Comparison of ENCODE assay signal across 10 cellular contexts in genomic region chr9:134367061-134367460, GRCh38. TPM values are rescaled to one million over a fixed set of nuclear protein-coding genes. Genes with fewer than 3 reads are reported as not detected.
DNase-seq lines count a peak whose midpoint lies in the region; ATAC-seq, FAIRE-seq and TF ChIP-seq lines count a peak whose summit lies in the region.
"Had no signal": no experiment of that assay in that cellular context is flagged by ENCODE, and none has a peak within 500 bp of the region (broad histone marks: within the 10 kb centered on the region; RNA-seq: fewer than 3 reads in every experiment).

No MANE protein-coding gene starts in this region.

- H3K9ac ChIP-seq in kidney (ENCODE audit: low read length in 2 of 2), result peak overlapping the region in 1 of 2 donors; percentile 40

- H3K36me3 Mint-ChIP-seq in activated T-helper 17 cell treated with anti-CD3 and anti-CD28 coated beads, Interleukin-2, amount 50 U/mL, for 72 hours (ENCODE audit: low read depth), result no peaks in the 10 kb centered on the region
- H3K36me3 Mint-ChIP-seq in activated CD4-positive, alpha-beta T cell treated with anti-CD3 and anti-CD28 coated beads, Interleukin-2, amount 10 ng/mL, durations not matched to agents 24 days and 14 days (ENCODE audit: low read depth), result no peaks in the 10 kb centered on the region

- DNase-seq in H7 (peak; percentile 65), kidney (no peak), spleen (no peak), SW 1271 (lab: John Stamatoyannopoulos, UW) (no peak)
- DNase-seq in activated CD4-positive, alpha-beta T cell treated with anti-CD3 and anti-CD28 coated beads, Interleukin-2, amount 10 ng/mL, durations not matched to agents 24 days and 14 days, result no peak
- DNase-seq: activated T-cell treated with anti-CD3 and anti-CD28 coated beads, Interleukin-2, amount 50 U/mL, for 48 hours; NCI-H1048 had no signal

- no peak for TF ChIP-seq POLR2A in spleen (IDR thresholded peaks at IDR 0.05)

- H3K9me3 ChIP-seq in kidney (ENCODE audit: control insufficient read depth in 1 of 2, low read length in 2 of 2), result no peaks in the 10 kb centered on the region
- no peaks in the 10 kb centered on the region for H3K9me3 ChIP-seq in spleen

- H3K4me1 Mint-ChIP-seq in activated T-helper 17 cell treated with anti-CD3 and anti-CD28 coated beads, Interleukin-2, amount 50 U/mL, for 72 hours, result no peaks in the 10 kb centered on the region
- no peaks in the 10 kb centered on the region for H3K4me1 Mint-ChIP-seq in activated CD4-positive, alpha-beta T cell treated with anti-CD3 and anti-CD28 coated beads, Interleukin-2, amount 10 ng/mL, durations not matched to agents 24 days and 14 days

- H3K27me3 Mint-ChIP-seq in activated T-helper 17 cell treated with anti-CD3 and anti-CD28 coated beads, Interleukin-2, amount 50 U/mL, for 72 hours, result no peaks in the 10 kb centered on the region
- no peaks in the 10 kb centered on the region for H3K27me3 Mint-ChIP-seq in activated CD4-positive, alpha-beta T cell treated with anti-CD3 and anti-CD28 coated beads, Interleukin-2, amount 10 ng/mL, durations not matched to agents 24 days and 14 days

- H3K4me3 Mint-ChIP-seq in activated T-helper 17 cell treated with anti-CD3 and anti-CD28 coated beads, Interleukin-2, amount 50 U/mL, for 72 hours, result no peak overlapping the region
- H3K4me3 Mint-ChIP-seq in activated CD4-positive, alpha-beta T cell treated with anti-CD3 and anti-CD28 coated beads, Interleukin-2, amount 10 ng/mL, durations not matched to agents 24 days and 14 days, result no peak overlapping the region

- WGBS in spleen, 5 donors, result 79 to 91% (median 86%) methylated on average over 11 to 12 of the region's 12 CpGs

- no peak for FAIRE-seq in kidney (lab: Jason Lieb, UNC)

- ATAC-seq in activated T-helper 17 cell treated with anti-CD3 and anti-CD28 coated beads, Interleukin-2, amount 50 U/mL, for 72 hours (replicated peaks), result no peak
- ATAC-seq in GM18909 (IDR thresholded peaks at IDR 0.05; ENCODE audit: poor library complexity, unreplicated experiment) (no peak), HG03175 (IDR thresholded peaks at IDR 0.05; ENCODE audit: unreplicated experiment) (no peak)

- H3K27ac Mint-ChIP-seq in activated T-helper 17 cell treated with anti-CD3 and anti-CD28 coated beads, Interleukin-2, amount 50 U/mL, for 72 hours, result peak overlapping the region; percentile 67
- no peak overlapping the region for H3K27ac Mint-ChIP-seq in activated CD4-positive, alpha-beta T cell treated with anti-CD3 and anti-CD28 coated beads, Interleukin-2, amount 10 ng/mL, durations not matched to agents 24 days and 14 days

- TF ChIP-seq CTCF in kidney (IDR thresholded peaks at IDR 0.05; ENCODE audit: borderline replicate concordance, extremely low read depth, insufficient read depth) (no peak), spleen (IDR thresholded peaks at IDR 0.05 in 8 of 11, conservative IDR thresholded peaks at IDR 0.05 in 3 of 11) (no peak)

- no peaks in the 10 kb centered on the region for H3K27me3 ChIP-seq in H7 (ENCODE audit: control insufficient read depth, insufficient read depth, low read length)
- H3K27me3 ChIP-seq in spleen (replicated peaks in 1 of 7), result no peaks in the 10 kb centered on the region

- H3K27ac ChIP-seq in kidney (ENCODE audit: low read depth in 2 of 2, low read length in 2 of 2) (peak overlapping the region; percentile 27 to 34), spleen (peak overlapping the region in 6 of 8 donors; percentile 57 to 94 (median 88))

- intact Hi-C loops in kidney (cut with DNase I) (no loop called here), spleen (cut with DNase I; ENCODE audit: low total_unique reads) (no loop called here)
- intact Hi-C loops in activated CD4-positive, alpha-beta T cell treated with anti-CD3 and anti-CD28 coated beads, Interleukin-2, amount 10 ng/mL, durations not matched to agents 24 days and 14 days (cut with micrococcal nuclease), result no loop called here

- no peaks in the 10 kb centered on the region for H3K9me3 Mint-ChIP-seq in activated T-helper 17 cell treated with anti-CD3 and anti-CD28 coated beads, Interleukin-2, amount 50 U/mL, for 72 hours
- no peaks in the 10 kb centered on the region for H3K9me3 Mint-ChIP-seq in activated CD4-positive, alpha-beta T cell treated with anti-CD3 and anti-CD28 coated beads, Interleukin-2, amount 10 ng/mL, durations not matched to agents 24 days and 14 days

- H3K4me3 ChIP-seq in H7 (ENCODE audit: insufficient read depth, low read depth, low read length), result no peak overlapping the region
- H3K4me3 ChIP-seq in kidney (ENCODE audit: low read length in 2 of 2), result no peak overlapping the region
- H3K4me3 ChIP-seq in spleen, result no peak overlapping the region

- H3K4me1 ChIP-seq in kidney (ENCODE audit: control insufficient read depth in 1 of 2, insufficient read depth in 1 of 2, low read depth in 1 of 2, low read length in 2 of 2) (peaks cover 43 to 74% of the 10 kb centered on the region in 2 donors), spleen (peaks cover 16 to 95% (median 59%) of the 10 kb centered on the region in 6 donors)

- H3K36me3 ChIP-seq in H7 (replicated peaks; ENCODE audit: control insufficient read depth, insufficient read depth, low read length) (no peaks in the 10 kb centered on the region), kidney (ENCODE audit: control insufficient read depth in 1 of 2, insufficient read depth in 2 of 2, low read length in 2 of 2) (no peaks in the 10 kb centered on the region), spleen (no peaks in the 10 kb centered on the region)

RNA-seq across cellular contexts. Expression of gene RXRA, which starts 40.8 kb away (rescaled TPM):
- total RNA-seq in H7 (2014; rRNA removed; shearing (Covaris generic)), result 17.7 and 23.2 TPM in 2 replicates
- total RNA-seq in activated T-helper 17 cell treated with anti-CD3 and anti-CD28 coated beads, Interleukin-2, amount 50 U/mL, for 72 hours, result 10 to 100 TPM in 1 of 2 donors, 1 to 10 TPM in 1; 4.2 to 41.6 TPM
- 49.5 TPM for total RNA-seq in kidney
- 24.0 TPM for polyA plus RNA-seq in kidney (ENCODE audit: insufficient read depth, low read depth, low replicate concordance)
- total RNA-seq in spleen, result 100 to 1,000 TPM in 2 of 7 donors, 10 to 100 TPM in 5; 67.7 to 116 (median 95.6) TPM
- 10 to 100 TPM; 10.9 to 40.4 (median 11.9) TPM for polyA plus RNA-seq in spleen
- 4.0 and 4.8 TPM in 2 replicates for total RNA-seq in activated CD4-positive, alpha-beta T cell treated with anti-CD3 and anti-CD28 coated beads, Interleukin-2, amount 10 ng/mL, durations not matched to agents 24 days and 14 days
